ENCODE assay signal across 8 cellular contexts in genomic region chr21:44299458-44300261, GRCh38. TPM values are rescaled to one million over a fixed set of nuclear protein-coding genes. Genes with fewer than 3 reads are reported as not detected.
DNase-seq lines count a peak whose midpoint lies in the region; ATAC-seq and TF ChIP-seq lines count a peak whose summit lies in the region.

Gene PFKL (plus strand): TSS chr21:44300053. CDS start chr21:44300106, 53 bp downstream.

- WGBS in lower leg skin, 2 donors, result 0 to 1% methylated on average over 40 to 63 of the region's 94 CpGs

- peak within 1 kb of the TSS; percentile 86 for H3K4me3 Mint-ChIP-seq in activated CD4-positive, alpha-beta memory T cell treated with anti-CD3 and anti-CD28 coated beads for 36 hours

- H3K36me3 Mint-ChIP-seq in activated CD4-positive, alpha-beta memory T cell treated with anti-CD3 and anti-CD28 coated beads for 36 hours, result no peaks in the 10 kb centered on the region

- no peaks in the 10 kb centered on the region for H3K9me3 Mint-ChIP-seq in activated CD4-positive, alpha-beta memory T cell treated with anti-CD3 and anti-CD28 coated beads for 36 hours

- H3K27ac Mint-ChIP-seq in activated CD4-positive, alpha-beta memory T cell treated with anti-CD3 and anti-CD28 coated beads for 36 hours, result peak within 1 kb of the TSS; percentile 93

- ATAC-seq in HG02852 (IDR thresholded peaks at IDR 0.05; ENCODE audit: unreplicated experiment), result peak; percentile 55

- POLR2A ChIA-PET in activated CD4-positive, alpha-beta memory T cell treated with anti-CD3 and anti-CD28 coated beads for 36 hours (lab: Charles Lee), result no interaction called here

- CTCF ChIA-PET in activated CD4-positive, alpha-beta memory T cell treated with anti-CD3 and anti-CD28 coated beads for 36 hours (lab: Charles Lee), result interaction anchor here (1.4 kb wide), 1 partner anchor 30 kb away, joined by 3 read pairs; no protein-coding TSS in a partner anchor

- TF ChIP-seq POLR2A in lower leg skin (IDR thresholded peaks at IDR 0.05), result no peak

- peak within 1 kb of the TSS; percentile 63 for H3K4me3 ChIP-seq in lower leg skin (ENCODE audit: low read depth, poor library complexity, severe bottlenecking)

- no peak for TF ChIP-seq CTCF in lower leg skin (IDR thresholded peaks at IDR 0.05)

- DNase-seq in NCI-H2227 (lab: John Stamatoyannopoulos, UW; ENCODE audit: unreplicated experiment) (peak; percentile 76), NCI-H2227 treated with DMSO at 0.1 percent for 48 hours (lab: John Stamatoyannopoulos, UW) (no peak), NCI-H226 (peak; percentile 78), ecto neural progenitor cell (ENCODE audit: low spot score) (peak; percentile 83), lower leg skin (ENCODE audit: low spot score in 2 of 2) (peak; percentile 44 to 93)
- DNase-seq in activated CD4-positive, alpha-beta memory T cell treated with anti-CD3 and anti-CD28 coated beads for 36 hours, result peak; percentile 73
- peak; percentile 19 to 67 for DNase-seq in stimulated activated CD4-positive, alpha-beta T cell treated with anti-CD3 and anti-CD28 coated beads, Interleukin-4, amount 100 ng/mL, for 4 hours

- no peaks in the 10 kb centered on the region for H3K27me3 Mint-ChIP-seq in activated CD4-positive, alpha-beta memory T cell treated with anti-CD3 and anti-CD28 coated beads for 36 hours

- H3K4me1 Mint-ChIP-seq in activated CD4-positive, alpha-beta memory T cell treated with anti-CD3 and anti-CD28 coated beads for 36 hours (ENCODE audit: low read depth), result peaks cover 56% of the 10 kb centered on the region

- intact Hi-C loops in activated CD4-positive, alpha-beta memory T cell treated with anti-CD3 and anti-CD28 coated beads for 36 hours (cut with micrococcal nuclease), result loop anchor here (10.0 kb wide), 1 partner anchor 495 kb away; no protein-coding TSS in a partner anchor
- intact Hi-C loops in lower leg skin (cut with DNase I; ENCODE audit: low total_unique reads), result no loop called here

RNA-seq across cellular contexts. Expression of gene PFKL, which starts in this region (rescaled TPM):
- total RNA-seq in activated CD4-positive, alpha-beta memory T cell treated with anti-CD3 and anti-CD28 coated beads for 36 hours, result 100 to 1,000 TPM; 197 to 210 TPM
- 100 to 1,000 TPM; 104 to 145 (median 136) TPM for total RNA-seq in lower leg skin
